Comparison of ENCODE assay signal across 10 cellular contexts in genomic region chr1:17831619-17832018, GRCh38.
DNase-seq lines count a peak whose midpoint lies in the region; ATAC-seq and TF ChIP-seq lines count a peak whose summit lies in the region.
"Had no signal": no experiment of that assay in that cellular context is flagged by ENCODE, and none has a peak within 500 bp of the region (broad histone marks: within the 10 kb centered on the region; RNA-seq: fewer than 3 reads in every experiment).

No MANE protein-coding gene starts in this region.

- ATAC-seq in activated CD8-positive, alpha-beta T cell treated with anti-CD3 and anti-CD28 coated beads, Interleukin-2, amount 10 ng/mL, durations not matched to agents 7 days and 5 days: no peak
- ATAC-seq in GM19035 (IDR thresholded peaks at IDR 0.05; ENCODE audit: unreplicated experiment) (no peak), GM19455 (IDR thresholded peaks at IDR 0.05; ENCODE audit: unreplicated experiment) (no peak), gastrocnemius medialis (no peak)

- H3K27ac Mint-ChIP-seq in activated CD8-positive, alpha-beta T cell treated with anti-CD3 and anti-CD28 coated beads, Interleukin-2, amount 10 ng/mL, durations not matched to agents 7 days and 5 days: no peak overlapping the region
- H3K27ac Mint-ChIP-seq: T-helper 2 cell treated with Interferon-gamma antibody and Interleukin-4, amounts not matched to agents 5 μg/mL and 100 μg/mL, for 36 hours had no signal

- no peaks in the 10 kb centered on the region for H3K4me1 Mint-ChIP-seq in activated CD8-positive, alpha-beta T cell treated with anti-CD3 and anti-CD28 coated beads, Interleukin-2, amount 10 ng/mL, durations not matched to agents 7 days and 5 days (ENCODE audit: low read depth)

- TF ChIP-seq POLR2A in gastrocnemius medialis (IDR thresholded peaks at IDR 0.05): no peak

- no peaks in the 10 kb centered on the region for H3K36me3 Mint-ChIP-seq in activated CD8-positive, alpha-beta T cell treated with anti-CD3 and anti-CD28 coated beads, Interleukin-2, amount 10 ng/mL, durations not matched to agents 7 days and 5 days (ENCODE audit: low read depth)

- H3K4me3 Mint-ChIP-seq in activated CD8-positive, alpha-beta T cell treated with anti-CD3 and anti-CD28 coated beads, Interleukin-2, amount 10 ng/mL, durations not matched to agents 7 days and 5 days: no peak overlapping the region
- H3K4me3 Mint-ChIP-seq: T-helper 2 cell treated with Interferon-gamma antibody and Interleukin-4, amounts not matched to agents 5 μg/mL and 100 μg/mL, for 36 hours had no signal

- H3K9me3 Mint-ChIP-seq in activated CD8-positive, alpha-beta T cell treated with anti-CD3 and anti-CD28 coated beads, Interleukin-2, amount 10 ng/mL, durations not matched to agents 7 days and 5 days (ENCODE audit: insufficient read depth): no peaks in the 10 kb centered on the region
- H3K9me3 Mint-ChIP-seq: T-helper 2 cell treated with Interferon-gamma antibody and Interleukin-4, amounts not matched to agents 5 μg/mL and 100 μg/mL, for 36 hours had no signal

- no peaks in the 10 kb centered on the region for H3K4me1 ChIP-seq in gastrocnemius medialis

- H3K27me3 Mint-ChIP-seq in activated CD8-positive, alpha-beta T cell treated with anti-CD3 and anti-CD28 coated beads, Interleukin-2, amount 10 ng/mL, durations not matched to agents 7 days and 5 days (ENCODE audit: low read depth): no peaks in the 10 kb centered on the region

- intact Hi-C loops in gastrocnemius medialis (cut with DNase I; ENCODE audit: low total_unique reads): no loop called here

- no peak overlapping the region for H3K4me3 ChIP-seq in gastrocnemius medialis

- no peaks in the 10 kb centered on the region for H3K36me3 ChIP-seq in gastrocnemius medialis

- DNase-seq in AG20443 (ENCODE audit: low spot score) (peak; percentile 76), HK-2 (ENCODE audit: unreplicated experiment) (peak; percentile 18), iPS-NIHi11 (ENCODE audit: low spot score) (peak; percentile 88), gastrocnemius medialis (no peak), NCI-H2029 treated with DMSO at 0.1 percent for 48 hours (lab: John Stamatoyannopoulos, UW) (no peak)
- DNase-seq in activated CD8-positive, alpha-beta T cell treated with anti-CD3 and anti-CD28 coated beads, Interleukin-2, amount 10 ng/mL, durations not matched to agents 7 days and 5 days: peak; percentile 38
- DNase-seq: NCI-H1092 had no signal

- H3K27me3 ChIP-seq in gastrocnemius medialis: peaks cover 13 to 27% (median 18%) of the 10 kb centered on the region in 3 donors

- no peak for TF ChIP-seq CTCF in gastrocnemius medialis (IDR thresholded peaks at IDR 0.05 in 4 of 5, conservative IDR thresholded peaks at IDR 0.05 in 1 of 5)

- CTCF ChIA-PET in activated CD8-positive, alpha-beta T cell treated with anti-CD3 and anti-CD28 coated beads, Interleukin-2, amount 10 ng/mL, durations not matched to agents 7 days and 5 days (lab: Charles Lee): no interaction called here

- in situ Hi-C loops in gastrocnemius medialis (cut with MboI; ENCODE audit: low sequenced_read_pairs in 4 of 4): no loop called here

- H3K27ac ChIP-seq in gastrocnemius medialis: no peak overlapping the region

- POLR2A ChIA-PET in activated CD8-positive, alpha-beta T cell treated with anti-CD3 and anti-CD28 coated beads, Interleukin-2, amount 10 ng/mL, durations not matched to agents 7 days and 5 days (lab: Charles Lee): no interaction called here

- no peaks in the 10 kb centered on the region for H3K9me3 ChIP-seq in gastrocnemius medialis

Comparison
In these comparisons a context has a peak if more than half of its experiments do, and no peak if none do; other contexts are left out.
1. DNase-seq: peak in AG20443 (single experiment), HK-2 (single experiment), activated CD8-positive, alpha-beta T cell treated with anti-CD3 and anti-CD28 coated beads, Interleukin-2, amount 10 ng/mL, durations not matched to agents 7 days and 5 days (single experiment) and iPS-NIHi11 (single experiment); none in gastrocnemius medialis (0 of 2) and NCI-H2029 treated with DMSO at 0.1 percent for 48 hours (single experiment).